Comparison of ENCODE assay signal across 20 cellular contexts in genomic region chr4:56112377-56112776, GRCh38.
A peak's percentile ranks its signal among the peaks of the same experiment; 100 is the strongest.
DNase-seq lines count a peak whose midpoint lies in the region; ATAC-seq and TF ChIP-seq lines count a peak whose summit lies in the region.
"Had no signal": no experiment of that assay in that cellular context is flagged by ENCODE, and none has a peak within 500 bp of the region (broad histone marks: within the 10 kb centered on the region; RNA-seq: fewer than 3 reads in every experiment).

No MANE protein-coding gene starts in this region.

- no peaks in the 10 kb centered on the region for H3K27me3 ChIP-seq in GM06990 (replicated peaks; ENCODE audit: control insufficient read depth, insufficient read depth, low read length)
- peaks cover 5% of the 10 kb centered on the region; the same call in 1 of the 2 replicates for H3K27me3 ChIP-seq in PC-3 (ENCODE audit: low read length)
- H3K27me3 ChIP-seq in transverse colon: no peaks in the 10 kb centered on the region
- H3K27me3 ChIP-seq in adrenal gland: no peaks in the 10 kb centered on the region
- H3K27me3 ChIP-seq: ascending aorta, esophagus squamous epithelium, sigmoid colon had no signal

- DNase-seq in GM06990 (ENCODE audit: extremely low read depth, insufficient read length) (no peak), PC-3 (no peak), endothelial cell (ENCODE audit: low spot score) (no peak), neural crest cell (ENCODE audit: low read depth, low spot score) (no peak), transverse colon (no peak), adrenal gland (no peak)
- DNase-seq: activated naive CD4-positive, alpha-beta T cell treated with anti-CD3 and anti-CD28 coated beads for 36 hours; activated T-cell treated with anti-CD3 and anti-CD28 coated beads, Interleukin-2, amount 50 U/mL, for 24 hours; effector CD8-positive, alpha-beta T cell; esophagus squamous epithelium; GF-D8; HCEC 1CT; KG1; naive thymus-derived CD8-positive, alpha-beta T cell; NCI-H1694 treated with DMSO at 0.1 percent for 48 hours; sigmoid colon; SW 1271 had no signal

- no peak overlapping the region for H3K9ac ChIP-seq in PC-3 (ENCODE audit: low read length)

- H3K4me2 ChIP-seq in PC-3 (ENCODE audit: low read length): no peak overlapping the region

- H3K4me3 Mint-ChIP-seq in endothelial cell (ENCODE audit: unreplicated experiment) (no peak overlapping the region), neural crest cell (no peak overlapping the region)
- H3K4me3 Mint-ChIP-seq: activated naive CD4-positive, alpha-beta T cell treated with anti-CD3 and anti-CD28 coated beads for 36 hours; activated T-cell treated with anti-CD3 and anti-CD28 coated beads, Interleukin-2, amount 50 U/mL, for 24 hours; naive thymus-derived CD8-positive, alpha-beta T cell had no signal

- no TSS peak for BruUV-seq in PC-3 (replicated peaks; lab: Mats Ljungman, UMichigan)

- POLR2A ChIA-PET in PC-3 (lab: Charles Lee; ENCODE audit: unreplicated experiment): no interaction called here

- no peak for TF ChIP-seq POLR2A in transverse colon (IDR thresholded peaks at IDR 0.05)
- TF ChIP-seq POLR2A in adrenal gland (IDR thresholded peaks at IDR 0.05): no peak

- H3K9me3 Mint-ChIP-seq in endothelial cell (ENCODE audit: unreplicated experiment) (no peaks in the 10 kb centered on the region), neural crest cell (no peaks in the 10 kb centered on the region)
- H3K9me3 Mint-ChIP-seq: activated naive CD4-positive, alpha-beta T cell treated with anti-CD3 and anti-CD28 coated beads for 36 hours; activated T-cell treated with anti-CD3 and anti-CD28 coated beads, Interleukin-2, amount 50 U/mL, for 24 hours; naive thymus-derived CD8-positive, alpha-beta T cell had no signal

- TF ChIP-seq CTCF in GM06990 (IDR thresholded peaks at IDR 0.05; ENCODE audit: insufficient read depth, low read length, poor library complexity, severe bottlenecking) (peak; percentile 25), PC-3 (conservative IDR thresholded peaks at IDR 0.05; ENCODE audit: low read depth, low read length) (peak; percentile 33; the same call in 1 of the 2 replicates), endothelial cell (IDR thresholded peaks at IDR 0.05; ENCODE audit: unreplicated experiment) (peak; percentile 12), neural crest cell (conservative IDR thresholded peaks at IDR 0.05) (no peak), transverse colon (IDR thresholded peaks at IDR 0.05) (no peak), adrenal gland (IDR thresholded peaks at IDR 0.05) (no peak)

- H3K36me3 Mint-ChIP-seq in endothelial cell (ENCODE audit: low read depth, unreplicated experiment) (peaks cover 6% of the 10 kb centered on the region), neural crest cell (ENCODE audit: low read depth) (peaks cover 5% of the 10 kb centered on the region)
- H3K36me3 Mint-ChIP-seq: naive thymus-derived CD8-positive, alpha-beta T cell had no signal

- H3K27ac Mint-ChIP-seq in endothelial cell (ENCODE audit: unreplicated experiment) (no peak overlapping the region), neural crest cell (ENCODE audit: unreplicated experiment) (peak overlapping the region; percentile 10)
- H3K27ac Mint-ChIP-seq: activated naive CD4-positive, alpha-beta T cell treated with anti-CD3 and anti-CD28 coated beads for 36 hours; activated T-cell treated with anti-CD3 and anti-CD28 coated beads, Interleukin-2, amount 50 U/mL, for 24 hours; naive thymus-derived CD8-positive, alpha-beta T cell had no signal

- no peaks in the 10 kb centered on the region for H3F3A ChIP-seq in PC-3 (ENCODE audit: low read length, unreplicated experiment)

- TF ChIP-seq EP300 in transverse colon (IDR thresholded peaks at IDR 0.05; ENCODE audit: low read depth): no peak

- H3K79me2 ChIP-seq in PC-3 (ENCODE audit: low read length): no peaks in the 10 kb centered on the region

- no peak overlapping the region for H3K27ac ChIP-seq in PC-3 (ENCODE audit: low read length)
- H3K27ac ChIP-seq in transverse colon: no peak overlapping the region
- H3K27ac ChIP-seq in adrenal gland: no peak overlapping the region
- H3K27ac ChIP-seq: ascending aorta, esophagus squamous epithelium, sigmoid colon had no signal

- no peaks in the 10 kb centered on the region for H3K4me1 ChIP-seq in PC-3 (ENCODE audit: insufficient read depth, low read length)
- no peaks in the 10 kb centered on the region for H3K4me1 ChIP-seq in transverse colon
- H3K4me1 ChIP-seq in adrenal gland (replicated peaks in 1 of 2): peaks cover 0 to 5% of the 10 kb centered on the region in 2 donors
- H3K4me1 ChIP-seq: ascending aorta, esophagus squamous epithelium, sigmoid colon had no signal

- in situ Hi-C loops in transverse colon (cut with MboI; ENCODE audit: low pct_ligation_motif_present in 1 of 4, low pct_unique_long_range_greater_than_20kb in 1 of 4, low sequenced_read_pairs in 3 of 4): no loop called here

- H3K9me3 ChIP-seq in PC-3 (ENCODE audit: low read length): no peaks in the 10 kb centered on the region
- H3K9me3 ChIP-seq in transverse colon: no peaks in the 10 kb centered on the region
- H3K9me3 ChIP-seq in adrenal gland (replicated peaks in 1 of 3): no peaks in the 10 kb centered on the region
- H3K9me3 ChIP-seq: ascending aorta, esophagus squamous epithelium, sigmoid colon had no signal

- H3K27me3 Mint-ChIP-seq in endothelial cell (ENCODE audit: unreplicated experiment) (no peaks in the 10 kb centered on the region), neural crest cell (ENCODE audit: low read depth) (no peaks in the 10 kb centered on the region)
- H3K27me3 Mint-ChIP-seq: naive thymus-derived CD8-positive, alpha-beta T cell had no signal

- H2AFZ ChIP-seq in PC-3 (ENCODE audit: low read length): no peak overlapping the region

- no peak overlapping the region for H3K4me3 ChIP-seq in GM06990 (replicated peaks; ENCODE audit: low read depth, low read length)
- H3K4me3 ChIP-seq in PC-3 (ENCODE audit: low read length): no peak overlapping the region
- H3K4me3 ChIP-seq in transverse colon: no peak overlapping the region
- no peak overlapping the region for H3K4me3 ChIP-seq in adrenal gland
- H3K4me3 ChIP-seq: ascending aorta, esophagus squamous epithelium, sigmoid colon had no signal

- H3K9me2 ChIP-seq in PC-3 (replicated peaks; ENCODE audit: low read length): no peaks in the 10 kb centered on the region

- CTCF ChIA-PET in PC-3 (lab: Charles Lee): no interaction called here

- H3K36me3 ChIP-seq in GM06990 (ENCODE audit: control insufficient read depth, insufficient read depth, low read length) (no peaks in the 10 kb centered on the region), PC-3 (ENCODE audit: low read depth, low read length) (no peaks in the 10 kb centered on the region), transverse colon (no peaks in the 10 kb centered on the region), adrenal gland (replicated peaks in 1 of 2) (no peaks in the 10 kb centered on the region)
- H3K36me3 ChIP-seq: ascending aorta, esophagus squamous epithelium, sigmoid colon had no signal

- H3K4me1 Mint-ChIP-seq in endothelial cell (ENCODE audit: unreplicated experiment) (peaks cover 4% of the 10 kb centered on the region), neural crest cell (peaks cover 8% of the 10 kb centered on the region)
- H3K4me1 Mint-ChIP-seq: naive thymus-derived CD8-positive, alpha-beta T cell had no signal

- ATAC-seq in PC-3 (no peak), HG02840 (IDR thresholded peaks at IDR 0.05; ENCODE audit: low FRiP score, unreplicated experiment) (no peak)
- ATAC-seq: activated CD4-positive, CD25-positive, alpha-beta regulatory T cell treated with anti-CD3 and anti-CD28 coated beads, Interleukin-2, amount 50 U/mL, for 24 hours; naive thymus-derived CD8-positive, alpha-beta T cell had no signal

- intact Hi-C loops in PC-3 (cut with micrococcal nuclease): no loop called here
- intact Hi-C loops in transverse colon (cut with DNase I; ENCODE audit: low total_unique reads): no loop called here
- intact Hi-C loops in adrenal gland (cut with DNase I): no loop called here

- WGBS in transverse colon (ENCODE audit: low coverage in 1 of 2), 2 donors: 86 to 88% methylated on average over 4 of the region's 4 CpGs
- 83 to 88% (median 86%) methylated on average over 4 of the region's 4 CpGs for WGBS in adrenal gland, 4 donors

- H4K20me1 ChIP-seq in PC-3 (ENCODE audit: low read length): no peaks in the 10 kb centered on the region

Comparison
In these comparisons a context has a peak if more than half of its experiments do, and no peak if none do; other contexts are left out.
1. CTCF ChIP-seq: peak in GM06990 (single experiment), PC-3 (single experiment) and endothelial cell (single experiment); none in neural crest cell (single experiment), transverse colon (0 of 5) and adrenal gland (0 of 6).